ENCODE assay signal across 17 cellular contexts in the genomic region with DNA sequence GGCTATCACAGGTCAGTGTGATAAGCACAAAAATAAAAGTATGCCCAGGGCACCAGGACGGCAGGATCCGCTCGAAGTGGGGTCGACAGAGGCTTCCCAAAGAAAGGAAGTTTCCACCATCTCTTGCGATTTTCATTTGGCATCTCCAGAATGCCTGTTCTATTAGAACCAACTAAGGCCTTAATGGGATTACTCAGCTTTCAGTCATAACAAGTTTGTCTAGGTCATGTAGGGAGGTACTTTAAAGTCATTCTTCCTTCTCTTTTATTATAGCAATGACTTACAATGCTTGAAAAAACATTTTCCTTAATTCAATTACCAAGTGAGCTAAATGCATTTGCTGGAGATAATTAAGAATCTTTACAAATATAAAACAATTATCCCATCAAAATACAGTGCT.
DNase-seq lines count a peak whose midpoint lies in the region; ATAC-seq and TF ChIP-seq lines count a peak whose summit lies in the region.
"Had no signal": no experiment of that assay in that cellular context is flagged by ENCODE, and none has a peak within 500 bp of the region (broad histone marks: within the 10 kb centered on the region; RNA-seq: fewer than 3 reads in every experiment).

No MANE protein-coding gene starts in this region.

- H3K9me3 ChIP-seq in PC-3 (ENCODE audit: low read length) (no peaks in the 10 kb centered on the region), trophoblast cell (ENCODE audit: insufficient read depth, low read depth, low read length) (peaks cover 2% of the 10 kb centered on the region)
- H3K9me3 ChIP-seq: left lung had no signal

- no peaks in the 10 kb centered on the region for H4K20me1 ChIP-seq in PC-3 (ENCODE audit: low read length)

- H3K79me2 ChIP-seq in PC-3 (ENCODE audit: low read length) (peaks cover 40% of the 10 kb centered on the region), trophoblast cell (ENCODE audit: control insufficient read depth, insufficient read depth, low read length, poor library complexity) (no peaks in the 10 kb centered on the region)

- TSS peak; percentile 79 for BruUV-seq in PC-3 (replicated peaks; lab: Mats Ljungman, UMichigan)

- peaks cover 15% of the 10 kb centered on the region for H3F3A ChIP-seq in PC-3 (ENCODE audit: low read length, unreplicated experiment)

- H3K9me2 ChIP-seq in PC-3 (replicated peaks; ENCODE audit: low read length), result no peaks in the 10 kb centered on the region

- H3K27ac ChIP-seq in PC-3 (ENCODE audit: low read length) (peak overlapping the region; percentile 99), trophoblast cell (ENCODE audit: low read depth, low read length) (no peak overlapping the region)
- H3K27ac ChIP-seq: HL-60, SK-N-MC had no signal

- H4K8ac ChIP-seq in trophoblast cell (ENCODE audit: low read depth, low read length), result no peak overlapping the region

- no peak overlapping the region for H2BK120ac ChIP-seq in trophoblast cell (ENCODE audit: insufficient read depth, low read length, poor library complexity)

- no peak overlapping the region for H3K18ac ChIP-seq in trophoblast cell (ENCODE audit: low read length)

- H2AK5ac ChIP-seq in trophoblast cell (ENCODE audit: low read length), result no peak overlapping the region

- peaks cover 73% of the 10 kb centered on the region for H3K4me1 ChIP-seq in PC-3 (ENCODE audit: insufficient read depth, low read length)
- peaks cover 24 to 35% of the 10 kb centered on the region in 2 experiments for H3K4me1 ChIP-seq in trophoblast cell (ENCODE audit: control insufficient read depth in 1 of 2, insufficient read depth in 2 of 2, low read length in 2 of 2)

- POLR2A ChIA-PET in PC-3 (lab: Charles Lee; ENCODE audit: unreplicated experiment), result no interaction called here

- H3K36me3 ChIP-seq in PC-3 (ENCODE audit: low read depth, low read length) (no peaks in the 10 kb centered on the region), trophoblast cell (ENCODE audit: control insufficient read depth in 1 of 2, insufficient read depth in 2 of 2, low read length in 2 of 2) (no peaks in the 10 kb centered on the region)
- H3K36me3 ChIP-seq: left lung had no signal

- no peak overlapping the region for H2BK5ac ChIP-seq in trophoblast cell (ENCODE audit: low read depth, low read length, poor library complexity)

- no peak overlapping the region for H3K14ac ChIP-seq in trophoblast cell (ENCODE audit: low read length)

- peak overlapping the region; percentile 22 for H4K91ac ChIP-seq in trophoblast cell (ENCODE audit: low read depth, low read length)

- H3K4ac ChIP-seq in trophoblast cell (ENCODE audit: low read depth, low read length), result no peak overlapping the region

- H3K27me3 ChIP-seq in PC-3 (ENCODE audit: low read length) (no peaks in the 10 kb centered on the region), trophoblast cell (ENCODE audit: insufficient read depth, low read length) (no peaks in the 10 kb centered on the region)

- TF ChIP-seq CTCF in PC-3 (conservative IDR thresholded peaks at IDR 0.05; ENCODE audit: low read depth, low read length), result no peak

- ATAC-seq in PC-3, result peak; percentile 39
- peak; percentile 43 for ATAC-seq in esophagus mucosa
- no peak for ATAC-seq in HG03175 (IDR thresholded peaks at IDR 0.05; ENCODE audit: unreplicated experiment)
- no peak for ATAC-seq in stimulated activated naive CD8-positive, alpha-beta T cell treated with anti-CD3 and anti-CD28 coated beads, Interleukin-15, Interleukin-2, amounts not matched to agents 100 U/mL and 50 U/mL, for 24 hours
- no peak for ATAC-seq in HG03196 (IDR thresholded peaks at IDR 0.05; ENCODE audit: unreplicated experiment)

- peak overlapping the region; percentile 96 for H3K4me2 ChIP-seq in PC-3 (ENCODE audit: low read length)
- peak overlapping the region; percentile 6 for H3K4me2 ChIP-seq in trophoblast cell (ENCODE audit: low read length)

- H3K79me1 ChIP-seq in trophoblast cell (ENCODE audit: low read length), result peaks cover 10% of the 10 kb centered on the region

- peak overlapping the region; percentile 53 for H2AFZ ChIP-seq in PC-3 (ENCODE audit: low read length)
- H2AFZ ChIP-seq in trophoblast cell (ENCODE audit: insufficient read depth, low read length, poor library complexity), result no peak overlapping the region

- H4K12ac ChIP-seq in trophoblast cell (ENCODE audit: low read depth, low read length), result no peak overlapping the region

- no peak overlapping the region for H2BK12ac ChIP-seq in trophoblast cell (ENCODE audit: low read length)

- peak overlapping the region; percentile 88 for H3K9ac ChIP-seq in PC-3 (ENCODE audit: low read length)
- no peak overlapping the region for H3K9ac ChIP-seq in trophoblast cell (ENCODE audit: low read length)

- H3K4me3 ChIP-seq in PC-3 (ENCODE audit: low read length) (peak overlapping the region; percentile 72), trophoblast cell (ENCODE audit: low read depth, low read length) (no peak overlapping the region)
- H3K4me3 ChIP-seq: left lung, SK-N-MC had no signal

- intact Hi-C loops in PC-3 (cut with micrococcal nuclease), result loop anchor here (1.0 to 5.0 kb wide), 2 partner anchors 201 to 405 kb away; no protein-coding TSS in a partner anchor

- no peak overlapping the region for H3K23ac ChIP-seq in trophoblast cell (ENCODE audit: low read length)

- no CpG with 5 or more reads among the region's 5 CpGs for WGBS in trophoblast cell (ENCODE audit: extremely low coverage, insufficient coverage, insufficient read length)

- CTCF ChIA-PET in PC-3 (lab: Charles Lee), result interaction anchor here (0.6 to 0.8 kb wide), 2 partner anchors 24 to 610 kb away, joined by 3 read pairs; no protein-coding TSS in a partner anchor

- DNase-seq in Daoy (ENCODE audit: low read depth), result peak; percentile 38
- peak; percentile 83 for DNase-seq in PC-3
- no peak for DNase-seq in trophoblast cell
- no peak for DNase-seq in islet precursor cell
- DNase-seq in stimulated activated naive CD8-positive, alpha-beta T cell treated with anti-CD3 and anti-CD28 coated beads, Interleukin-15, Interleukin-2, amounts not matched to agents 100 U/mL and 50 U/mL, for 24 hours, result no peak
- DNase-seq: activated CD4-positive, alpha-beta T cell treated with anti-CD3 and anti-CD28 coated beads, Interleukin-2, amount 10 ng/mL, durations not matched to agents 24 days and 14 days; activated naive CD4-positive, alpha-beta T cell; anterior cingulate cortex; GOT3; NCI-H2081; OCI-M1 had no signal

Comparison
In these comparisons a context has a peak if more than half of its experiments do, and no peak if none do; other contexts are left out.
1. DNase-seq: peak in Daoy (single experiment) and PC-3 (single experiment); none in trophoblast cell (0 of 2), islet precursor cell (single experiment) and stimulated activated naive CD8-positive, alpha-beta T cell treated with anti-CD3 and anti-CD28 coated beads, Interleukin-15, Interleukin-2, amounts not matched to agents 100 U/mL and 50 U/mL, for 24 hours (single experiment).
2. ATAC-seq: peak in PC-3 (single experiment) and esophagus mucosa (single experiment); none in HG03175 (single experiment), stimulated activated naive CD8-positive, alpha-beta T cell treated with anti-CD3 and anti-CD28 coated beads, Interleukin-15, Interleukin-2, amounts not matched to agents 100 U/mL and 50 U/mL, for 24 hours (single experiment) and HG03196 (single experiment).